Comparison of ENCODE assay signal across 29 cellular contexts in genomic region chrX:99752776-99753175, GRCh38.
"Had no signal": no experiment of that assay in that cellular context is flagged by ENCODE, and none has a peak within 500 bp of the region (broad histone marks: within the 10 kb centered on the region; RNA-seq: fewer than 3 reads in every experiment).

No MANE protein-coding gene starts in this region.

- H3K27ac ChIP-seq: neutrophil, ovary, parathyroid adenoma, psoas muscle, right lobe of liver, sigmoid colon, stomach, thoracic aorta, thyroid gland, tibial nerve, upper lobe of left lung, vagina had no signal

- H3K36me3 ChIP-seq: neutrophil, ovary, right lobe of liver, sigmoid colon, stomach, thoracic aorta, thyroid gland, tibial nerve, upper lobe of left lung, vagina had no signal

- H3K4me3 Mint-ChIP-seq: natural killer cell treated with Interleukin-12 subunit alpha and Interleukin-12 subunit beta and Interleukin-15 and Interleukin-18, amount 100 ng/mL, for 72 hours; nephron progenitor cell; neural crest cell; stimulated activated effector memory CD8-positive, alpha-beta T cell treated with anti-CD3 and anti-CD28 coated beads, Interleukin-12 subunit alpha, Interleukin-12 subunit beta, amount 100 ng/mL, for 72 hours; stimulated activated naive B cell treated with anti-CD40 and anti-IgM and Interleukin-4, amounts not matched to agents 10 μg/mL and 1 μg/mL and 100 μg/mL, for 72 hours; stimulated activated naive CD8-positive, alpha-beta T cell treated with anti-CD3 and anti-CD28 coated beads, Interleukin-15, Interleukin-2, amounts not matched to agents 100 ng/mL and 50 ng/mL, for 24 hours had no signal

- H3K9ac ChIP-seq: parathyroid adenoma had no signal

- H3K27me3 ChIP-seq: neutrophil, ovary, right lobe of liver, sigmoid colon, stomach, thyroid gland, tibial nerve, upper lobe of left lung, vagina had no signal

- H3K9me3 Mint-ChIP-seq: natural killer cell treated with Interleukin-12 subunit alpha and Interleukin-12 subunit beta and Interleukin-15 and Interleukin-18, amount 100 ng/mL, for 72 hours; neural crest cell; stimulated activated naive CD8-positive, alpha-beta T cell treated with anti-CD3 and anti-CD28 coated beads, Interleukin-15, Interleukin-2, amounts not matched to agents 100 ng/mL and 50 ng/mL, for 24 hours had no signal

- H3K9me3 ChIP-seq: neutrophil, ovary, psoas muscle, right lobe of liver, sigmoid colon, stomach, thoracic aorta, thyroid gland, tibial nerve, upper lobe of left lung, vagina had no signal

- H3K4me1 Mint-ChIP-seq: nephron progenitor cell; neural crest cell; stimulated activated effector memory CD8-positive, alpha-beta T cell treated with anti-CD3 and anti-CD28 coated beads, Interleukin-12 subunit alpha, Interleukin-12 subunit beta, amount 100 ng/mL, for 72 hours; stimulated activated naive B cell treated with anti-CD40 and anti-IgM and Interleukin-4, amounts not matched to agents 10 μg/mL and 1 μg/mL and 100 μg/mL, for 72 hours had no signal

- H3K27ac Mint-ChIP-seq: natural killer cell treated with Interleukin-12 subunit alpha and Interleukin-12 subunit beta and Interleukin-15 and Interleukin-18, amount 100 ng/mL, for 72 hours; nephron progenitor cell; progenitor cell of endocrine pancreas; stimulated activated effector memory CD8-positive, alpha-beta T cell treated with anti-CD3 and anti-CD28 coated beads, Interleukin-12 subunit alpha, Interleukin-12 subunit beta, amount 100 ng/mL, for 72 hours; stimulated activated naive B cell treated with anti-CD40 and anti-IgM and Interleukin-4, amounts not matched to agents 10 μg/mL and 1 μg/mL and 100 μg/mL, for 72 hours; stimulated activated naive CD8-positive, alpha-beta T cell treated with anti-CD3 and anti-CD28 coated beads, Interleukin-15, Interleukin-2, amounts not matched to agents 100 ng/mL and 50 ng/mL, for 24 hours had no signal

- H3K4me3 ChIP-seq: ovary, psoas muscle, right lobe of liver, sigmoid colon, stomach, thoracic aorta, thyroid gland, tibial nerve, upper lobe of left lung, vagina had no signal

- H3K79me2 ChIP-seq: parathyroid adenoma had no signal

- H2AFZ ChIP-seq: parathyroid adenoma had no signal

- H3K4me1 ChIP-seq: parathyroid adenoma, psoas muscle, right lobe of liver, sigmoid colon, stomach, thyroid gland, tibial nerve, upper lobe of left lung, vagina had no signal

- FAIRE-seq: small intestine, urothelium cell line had no signal

- DNase-seq: nephron progenitor cell; nucleus accumbens; ovary; posterior cingulate gyrus; psoas muscle; right cardiac atrium; right lobe of liver; sigmoid colon; small intestine; stimulated activated CD4-positive, alpha-beta T cell treated with anti-CD3 and anti-CD28 coated beads, Interleukin-15, amount 100 ng/mL, for 24 hours; stimulated activated CD4-positive, alpha-beta T cell treated with anti-CD3 and anti-CD28 coated beads, Interleukin-2, amount 100 ng/mL, for 24 hours; stimulated activated CD4-positive, alpha-beta T cell treated with anti-CD3 and anti-CD28 coated beads, Interleukin-2, amount 100 ng/mL, for 48 hours; stimulated activated CD4-positive, alpha-beta T cell treated with anti-CD3 and anti-CD28 coated beads, Interleukin-4, amount 100 ng/mL, for 24 hours; stimulated activated naive B cell treated with anti-CD40 and anti-IgM and Interleukin-4, amounts not matched to agents 10 μg/mL and 1 μg/mL and 100 μg/mL, for 72 hours; stimulated activated naive CD4-positive, alpha-beta T cell treated with Interleukin-2 at 50 U/mL for 16 hours; stomach; thyroid gland; upper lobe of left lung had no signal

- H3K36me3 Mint-ChIP-seq: stimulated activated effector memory CD8-positive, alpha-beta T cell treated with anti-CD3 and anti-CD28 coated beads, Interleukin-12 subunit alpha, Interleukin-12 subunit beta, amount 100 ng/mL, for 72 hours; stimulated activated naive B cell treated with anti-CD40 and anti-IgM and Interleukin-4, amounts not matched to agents 10 μg/mL and 1 μg/mL and 100 μg/mL, for 72 hours had no signal

- H3K27me3 Mint-ChIP-seq: natural killer cell treated with Interleukin-12 subunit alpha and Interleukin-12 subunit beta and Interleukin-15 and Interleukin-18, amount 100 ng/mL, for 72 hours; progenitor cell of endocrine pancreas; stimulated activated naive B cell treated with anti-CD40 and anti-IgM and Interleukin-4, amounts not matched to agents 10 μg/mL and 1 μg/mL and 100 μg/mL, for 72 hours; stimulated activated naive CD8-positive, alpha-beta T cell treated with anti-CD3 and anti-CD28 coated beads, Interleukin-15, Interleukin-2, amounts not matched to agents 100 ng/mL and 50 ng/mL, for 24 hours had no signal
